ENCODE assay signal across 9 cellular contexts in genomic region chr14:100406505-100407131, GRCh38. TPM values are rescaled to one million over a fixed set of nuclear protein-coding genes. Genes with fewer than 3 reads are reported as not detected.
DNase-seq lines count a peak whose midpoint lies in the region; ATAC-seq and TF ChIP-seq lines count a peak whose summit lies in the region.
"Had no signal": no experiment of that assay in that cellular context is flagged by ENCODE, and none has a peak within 500 bp of the region (broad histone marks: within the 10 kb centered on the region; RNA-seq: fewer than 3 reads in every experiment).

No MANE protein-coding gene starts in this region.

- H3K27ac ChIP-seq in DND-41 (ENCODE audit: low read length): peak overlapping the region; percentile 96

- H3K9ac ChIP-seq in DND-41 (ENCODE audit: low read depth, low read length): peak overlapping the region; percentile 56

- intact Hi-C loops in mucosa of descending colon (cut with DNase I, micrococcal nuclease): no loop called here

- H3K4me2 ChIP-seq in DND-41 (ENCODE audit: insufficient read depth, low read length): peak overlapping the region; percentile 46

- peaks cover 36% of the 10 kb centered on the region for H3K79me2 ChIP-seq in DND-41 (ENCODE audit: insufficient read depth, low read length)

- no peaks in the 10 kb centered on the region; the same call in 1 of the 2 replicates for H3K27me3 Mint-ChIP-seq in HFFc6 (ENCODE audit: insufficient read depth)

- peak; percentile 81 for ATAC-seq in DND-41 (ENCODE audit: insufficient read depth, low read depth)
- peak; percentile 92 for ATAC-seq in mucosa of descending colon

- H3K4me1 ChIP-seq in DND-41 (ENCODE audit: insufficient read depth, low read length): peaks cover 89% of the 10 kb centered on the region
- H3K4me1 ChIP-seq in mucosa of descending colon (ENCODE audit: low read depth): peaks cover 31% of the 10 kb centered on the region

- no peaks in the 10 kb centered on the region for H4K20me1 ChIP-seq in DND-41 (ENCODE audit: insufficient read depth, low read length)

- H3K27me3 ChIP-seq in DND-41 (ENCODE audit: insufficient read depth, low read length, poor library complexity): no peaks in the 10 kb centered on the region

- H3K36me3 ChIP-seq in DND-41 (ENCODE audit: insufficient read depth, low read length) (no peaks in the 10 kb centered on the region; the same call in 1 of the 2 replicates), mucosa of descending colon (ENCODE audit: low read depth) (no peaks in the 10 kb centered on the region)

- H3K36me3 Mint-ChIP-seq in HFFc6 (ENCODE audit: low read depth): no peaks in the 10 kb centered on the region

- DNase-seq in DND-41 (peak; percentile 94), NCI-H460 (ENCODE audit: extremely low read depth, low read depth) (peak; percentile 96), astrocyte of the spinal cord (ENCODE audit: low read depth, low spot score) (peak; percentile 45), mucosa of descending colon (peak; percentile 79 to 85 (median 79)), HFFc6 (no peak), COLO668 (lab: John Stamatoyannopoulos, UW; ENCODE audit: unreplicated experiment) (no peak), NCI-H187 (lab: John Stamatoyannopoulos, UW) (no peak), GM13977 (ENCODE audit: low spot score) (no peak)
- DNase-seq: trophoblast cell had no signal

- H3K9me3 ChIP-seq in DND-41 (ENCODE audit: insufficient read depth, low read length, severe bottlenecking) (no peaks in the 10 kb centered on the region), mucosa of descending colon (no peaks in the 10 kb centered on the region)

- no peaks in the 10 kb centered on the region for H3K9me3 Mint-ChIP-seq in HFFc6

- in situ Hi-C loops in astrocyte of the spinal cord (cut with HindIII; ENCODE audit: low sequenced_read_pairs) (loop anchor here (25.0 kb wide), 1 partner anchor 256 kb away; no protein-coding TSS in a partner anchor), GM13977 (cut with MboI; ENCODE audit: low pct_unique_long_range_greater_than_20kb, low sequenced_read_pairs, unreplicated experiment) (no loop called here)

- H3K27ac Mint-ChIP-seq in HFFc6: no peak overlapping the region

- peak; percentile 19 for TF ChIP-seq CTCF in DND-41 (IDR thresholded peaks at IDR 0.05; ENCODE audit: borderline replicate concordance, extremely low read depth, low read length, poor library complexity, severe bottlenecking)
- no peak for TF ChIP-seq CTCF in astrocyte of the spinal cord (IDR thresholded peaks at IDR 0.05; ENCODE audit: low read depth, low read length)
- no peak for TF ChIP-seq CTCF in mucosa of descending colon (IDR thresholded peaks at IDR 0.05)
- TF ChIP-seq CTCF in HFFc6 (IDR thresholded peaks at IDR 0.05): no peak
- TF ChIP-seq CTCF in GM13977 (IDR thresholded peaks at IDR 0.05; ENCODE audit: extremely low read depth, insufficient read depth, missing control alignments): no peak

- peaks cover 18% of the 10 kb centered on the region for H3K4me1 Mint-ChIP-seq in HFFc6 (ENCODE audit: low read depth)

- no peak overlapping the region for H3K4me3 Mint-ChIP-seq in HFFc6

- H3K4me3 ChIP-seq in DND-41 (ENCODE audit: low read depth in 1 of 2, low read length in 2 of 2): peak overlapping the region in 1 of 2 experiments; percentile 14; a peak in 1 of 4 replicates
- H3K4me3 ChIP-seq in astrocyte of the spinal cord (ENCODE audit: low read depth, low read length): no peak overlapping the region
- H3K4me3 ChIP-seq in mucosa of descending colon: no peak overlapping the region

- peak overlapping the region; percentile 56; the same call in 1 of the 2 replicates for H2AFZ ChIP-seq in DND-41 (ENCODE audit: low read depth, low read length)

RNA-seq across cellular contexts. Expression of gene WDR25, which starts 30.3 kb away (rescaled TPM):
- 42.9 and 50.7 TPM in 2 replicates for total RNA-seq in NCI-H460 (2014; rRNA removed; shearing (Covaris generic))
- polyA plus RNA-seq in NCI-H460 (2014; cell fraction: nucleus; rRNA removed): 13.6 and 13.8 TPM in 2 replicates
- 10 to 100 TPM in 2 of 3 donors, 1 to 10 TPM in 1; 7.8 to 11.1 (median 10.9) TPM for total RNA-seq in mucosa of descending colon
- total RNA-seq in HFFc6 (2021; fragmentation: NEBNext Ultra II Directional; extraction: Animal tissue kit (Norgen Biotek cat#: 25700)): 10 to 100 TPM in 5 of 6 experiments, 1 to 10 TPM in 1; 9.2 to 12.0 (median 10.4) TPM

Comparison
In these comparisons a context has a peak if more than half of its experiments do, and no peak if none do; other contexts are left out.
1. DNase-seq: peak in DND-41 (single experiment), NCI-H460 (single experiment), astrocyte of the spinal cord (single experiment) and mucosa of descending colon (3 of 3); none in HFFc6 (single experiment), COLO668 (single experiment), NCI-H187 (0 of 2) and GM13977 (single experiment).